In the genomic region with DNA sequence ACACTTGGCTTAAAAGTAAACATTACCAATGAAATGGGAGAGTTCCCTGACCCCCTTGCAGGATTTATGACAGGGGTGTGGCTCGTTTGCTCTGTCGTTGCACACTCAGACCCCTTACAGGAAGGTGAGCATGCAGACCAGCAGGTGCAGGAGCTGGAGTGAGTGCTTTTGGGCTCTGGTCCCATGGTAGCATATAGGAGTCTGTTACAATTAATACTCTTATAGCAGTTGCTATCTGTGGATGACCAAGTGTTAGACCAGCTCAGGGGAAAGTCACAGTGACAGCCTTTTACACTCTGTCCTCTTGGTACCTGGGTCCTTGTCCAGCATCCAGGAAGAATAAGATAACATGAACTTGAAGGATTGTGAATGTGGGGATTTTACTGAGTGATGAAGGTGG, we compare ENCODE assay signal across 23 cellular contexts.
"Had no signal": no experiment of that assay in that cellular context is flagged by ENCODE, and none has a peak within 500 bp of the region (broad histone marks: within the 10 kb centered on the region; RNA-seq: fewer than 3 reads in every experiment).

No MANE protein-coding gene starts in this region.

- H3K4me3 ChIP-seq: PC-9, Peyer's patch had no signal

- H3K27ac ChIP-seq: PC-9, Peyer's patch had no signal

- H3K9me3 ChIP-seq: Peyer's patch, SK-N-SH had no signal

- H3K27me3 ChIP-seq: Peyer's patch had no signal

- H3K4me1 ChIP-seq: Peyer's patch had no signal

- FAIRE-seq: HepG2 had no signal

- DNase-seq: IMR-90; Karpas-422; KG1; MM.1S; NCI-H1092 treated with DMSO at 0.1 percent for 48 hours; NCI-H1436; NCI-H187; NCI-H2029; NCI-H2081 treated with DMSO at 0.1 percent for 48 hours; NCI-H2171; NCI-H226; NCI-H446; NCI-H510A; NCI-H524 treated with DMSO at 0.1 percent for 48 hours; NCI-H774; NK-92 treated with Interleukin-12 subunit alpha and Interleukin-12 subunit beta, amount 100 ng/mL, for 24 hours; PC-9; Peyer's patch; SK-N-SH; T-helper 1 cell; T-helper 2 cell had no signal

- H3K36me3 ChIP-seq: Peyer's patch had no signal

- ATAC-seq: HepG2, Right ventricle myocardium inferior had no signal
